In the genomic region with DNA sequence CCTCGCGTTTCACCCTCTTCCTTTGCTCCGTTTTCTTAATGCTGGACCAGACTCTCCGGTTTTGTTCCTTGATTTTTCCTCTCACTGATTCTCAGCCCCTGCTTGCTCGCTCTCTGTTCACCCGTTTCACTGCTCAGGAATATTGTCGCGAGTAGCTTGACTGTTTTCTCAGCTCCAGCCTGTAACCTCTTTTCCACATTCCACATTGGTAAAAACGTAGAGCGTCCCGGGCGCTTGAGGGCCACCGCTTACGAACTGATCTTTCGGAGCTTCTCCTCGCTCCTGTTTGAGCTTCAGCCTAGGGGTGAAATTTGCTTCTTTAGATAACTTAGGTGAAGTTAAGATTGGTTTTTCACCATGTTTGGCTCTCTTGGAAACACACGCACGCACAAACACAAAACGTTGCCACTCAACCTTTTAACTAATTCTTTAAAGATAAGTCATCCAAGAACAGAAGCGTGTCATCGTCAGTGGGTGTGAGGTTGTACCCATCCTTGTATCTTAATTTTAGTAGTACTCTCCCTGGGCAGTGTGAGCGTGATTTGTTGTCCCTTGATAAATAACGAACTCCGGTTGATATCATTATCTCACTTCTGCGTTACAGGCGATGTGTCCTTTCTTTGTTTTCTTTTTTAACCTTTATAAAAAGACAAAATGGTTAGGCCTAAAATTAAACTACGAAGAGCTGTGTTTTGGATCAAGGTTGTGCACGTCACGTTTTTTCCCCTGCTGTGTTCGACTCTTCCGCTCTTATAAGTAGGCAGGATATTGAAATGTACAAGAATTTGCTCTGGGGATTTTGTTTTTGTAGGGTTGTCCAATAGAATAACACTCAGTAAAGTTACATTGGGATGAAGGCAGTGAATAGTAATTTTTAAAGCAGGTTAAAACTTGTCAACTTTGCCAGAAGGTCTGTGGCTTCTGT, we compare ENCODE assay signal across 8 cellular contexts. TPM values are rescaled to one million over a fixed set of nuclear protein-coding genes. Genes with fewer than 3 reads are reported as not detected.
DNase-seq lines count a peak whose midpoint lies in the region; ATAC-seq and TF ChIP-seq lines count a peak whose summit lies in the region.

No MANE protein-coding gene starts in this region.

- peak; percentile 2 for ATAC-seq in GM19351 (IDR thresholded peaks at IDR 0.05; ENCODE audit: unreplicated experiment)
- no peak for ATAC-seq in stimulated activated memory B cell treated with anti-CD40 and anti-IgM and Interleukin-4, amounts not matched to agents 10 μg/mL and 1 μg/mL and 100 μg/mL, for 72 hours
- no peak for ATAC-seq in HG03460 (IDR thresholded peaks at IDR 0.05; ENCODE audit: unreplicated experiment)

- peak overlapping the region; percentile 82 for H3K27ac ChIP-seq in MM.1S (ENCODE audit: low read length)
- H3K27ac ChIP-seq in mesodermal cell (ENCODE audit: low read depth, low read length, severe bottlenecking) = peak overlapping the region; percentile 94

- peaks cover 20% of the 10 kb centered on the region for H3F3A ChIP-seq in MM.1S (ENCODE audit: insufficient read depth, low read length)

- peak overlapping the region; percentile 87 for H3K4me2 ChIP-seq in MM.1S (ENCODE audit: low read depth, low read length)

- 0% methylated on average over 8 to 12 of the region's 31 CpGs for WGBS in mesodermal cell (ENCODE audit: insufficient coverage in 2 of 2), 2 experiments

- peaks cover 11% of the 10 kb centered on the region for H3K27me3 Mint-ChIP-seq in endothelial cell (ENCODE audit: unreplicated experiment)
- H3K27me3 Mint-ChIP-seq in stimulated activated memory B cell treated with anti-CD40 and anti-IgM and Interleukin-4, amounts not matched to agents 10 μg/mL and 1 μg/mL and 100 μg/mL, for 72 hours = no peaks in the 10 kb centered on the region

- H3K9me3 ChIP-seq in MM.1S (replicated peaks; ENCODE audit: insufficient read depth, low read length) (no peaks in the 10 kb centered on the region), mesodermal cell (ENCODE audit: control insufficient read depth, low read length) (no peaks in the 10 kb centered on the region)

- no peaks in the 10 kb centered on the region for H3K9me2 ChIP-seq in MM.1S (replicated peaks; ENCODE audit: insufficient read depth, low read length)

- H3K36me3 ChIP-seq in MM.1S (replicated peaks; ENCODE audit: insufficient read depth, low read length) (no peaks in the 10 kb centered on the region), mesodermal cell (ENCODE audit: control insufficient read depth, insufficient read depth, low read length) (peaks cover 16% of the 10 kb centered on the region)

- DNase-seq in AG08396 (ENCODE audit: low spot score) (peak; percentile 48), MM.1S (peak; percentile 54), endothelial cell (ENCODE audit: low spot score) (no peak)
- DNase-seq in activated CD4-positive, alpha-beta T cell treated with anti-CD3 and anti-CD28 coated beads for 48 hours = peak; percentile 57

- peaks cover 14% of the 10 kb centered on the region; the same call in 1 of the 2 replicates for H4K20me1 ChIP-seq in MM.1S (ENCODE audit: insufficient read depth, low read length)

- no peaks in the 10 kb centered on the region for H3K27me3 ChIP-seq in MM.1S (replicated peaks; ENCODE audit: insufficient read depth, low read length)

- no peak for TF ChIP-seq CTCF in MM.1S (IDR thresholded peaks at IDR 0.05; ENCODE audit: low read length)
- no peak for TF ChIP-seq CTCF in endothelial cell (IDR thresholded peaks at IDR 0.05; ENCODE audit: unreplicated experiment)

- H3K4me3 Mint-ChIP-seq in endothelial cell (ENCODE audit: unreplicated experiment) = peak overlapping the region; percentile 100
- peak overlapping the region; percentile 100 for H3K4me3 Mint-ChIP-seq in stimulated activated memory B cell treated with anti-CD40 and anti-IgM and Interleukin-4, amounts not matched to agents 10 μg/mL and 1 μg/mL and 100 μg/mL, for 72 hours

- peaks cover 17% of the 10 kb centered on the region for H3K4me1 Mint-ChIP-seq in endothelial cell (ENCODE audit: unreplicated experiment)
- peaks cover 20% of the 10 kb centered on the region for H3K4me1 Mint-ChIP-seq in stimulated activated memory B cell treated with anti-CD40 and anti-IgM and Interleukin-4, amounts not matched to agents 10 μg/mL and 1 μg/mL and 100 μg/mL, for 72 hours

- peak overlapping the region; percentile 61 for H2AFZ ChIP-seq in MM.1S (ENCODE audit: low read length)

- H3K4me1 ChIP-seq in MM.1S (ENCODE audit: low read length) (peaks cover 7% of the 10 kb centered on the region), mesodermal cell (ENCODE audit: control insufficient read depth, insufficient read depth, low read length, poor library complexity, severe bottlenecking) (no peaks in the 10 kb centered on the region)

- H3K36me3 Mint-ChIP-seq in endothelial cell (ENCODE audit: low read depth, unreplicated experiment) = peaks cover 23% of the 10 kb centered on the region
- peaks cover 18% of the 10 kb centered on the region for H3K36me3 Mint-ChIP-seq in stimulated activated memory B cell treated with anti-CD40 and anti-IgM and Interleukin-4, amounts not matched to agents 10 μg/mL and 1 μg/mL and 100 μg/mL, for 72 hours

- H3K9ac ChIP-seq in MM.1S (ENCODE audit: low read length) = peak overlapping the region; percentile 88

- peaks cover 59% of the 10 kb centered on the region for H3K79me2 ChIP-seq in MM.1S (ENCODE audit: low read length)

- peak overlapping the region; percentile 100 for H3K27ac Mint-ChIP-seq in endothelial cell (ENCODE audit: unreplicated experiment)
- H3K27ac Mint-ChIP-seq in stimulated activated memory B cell treated with anti-CD40 and anti-IgM and Interleukin-4, amounts not matched to agents 10 μg/mL and 1 μg/mL and 100 μg/mL, for 72 hours = peak overlapping the region; percentile 96

- H3K4me3 ChIP-seq in MM.1S (ENCODE audit: low read length) (peak overlapping the region; percentile 82), mesodermal cell (ENCODE audit: extremely low read depth, insufficient read depth, low read length, poor library complexity, severe bottlenecking) (peak overlapping the region; percentile 97)

- H3K9me3 Mint-ChIP-seq in endothelial cell (ENCODE audit: unreplicated experiment) = no peaks in the 10 kb centered on the region
- H3K9me3 Mint-ChIP-seq in stimulated activated memory B cell treated with anti-CD40 and anti-IgM and Interleukin-4, amounts not matched to agents 10 μg/mL and 1 μg/mL and 100 μg/mL, for 72 hours = peaks cover 3% of the 10 kb centered on the region

RNA-seq across cellular contexts. Expression of a gene that starts 1.1 kb away (rescaled TPM):
- 116 TPM for total RNA-seq in endothelial cell (ENCODE audit: unreplicated experiment)
- 56.3 TPM for polyA plus RNA-seq in mesodermal cell (2013, experiment 1 of 2)
- 52.5 TPM for polyA plus RNA-seq in mesodermal cell (2013, experiment 2 of 2)

RNA-seq across cellular contexts. Expression of a gene that starts 28.6 kb away (rescaled TPM):
- total RNA-seq in endothelial cell (ENCODE audit: unreplicated experiment) = 35.7 TPM
- 35.6 TPM for polyA plus RNA-seq in mesodermal cell (2013, experiment 1 of 2)
- 31.8 TPM for polyA plus RNA-seq in mesodermal cell (2013, experiment 2 of 2)

RNA-seq across cellular contexts. Expression of a gene that starts 28.7 kb away (rescaled TPM):
- 6.0 TPM for total RNA-seq in endothelial cell (ENCODE audit: unreplicated experiment)
- polyA plus RNA-seq in mesodermal cell (2013, experiment 1 of 2) = 4.8 TPM
- polyA plus RNA-seq in mesodermal cell (2013, experiment 2 of 2) = 6.1 TPM
